ENCODE assay signal across 1 cellular context in the genomic region with DNA sequence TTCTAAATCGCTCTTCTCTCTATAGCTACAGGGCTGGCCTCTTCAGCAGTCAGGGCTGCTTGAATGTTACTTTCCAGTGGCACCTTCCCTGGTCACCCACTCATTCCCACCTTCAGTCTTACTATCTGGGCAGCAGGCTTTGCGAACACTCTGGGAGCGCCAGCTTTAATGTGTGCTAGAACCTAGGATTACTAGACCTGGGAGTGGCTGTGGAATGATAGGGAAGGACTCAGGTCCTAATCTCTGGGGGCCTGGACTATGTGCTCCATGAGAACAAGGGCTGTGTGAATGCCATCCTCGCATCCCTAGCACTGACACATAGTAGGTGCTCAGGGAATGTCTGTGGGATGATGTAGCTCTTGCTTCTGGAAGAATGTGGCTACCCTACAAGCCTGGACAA.
TF ChIP-seq lines count a peak whose summit lies in the region.

No MANE protein-coding gene starts in this region.

TF ChIP-seq in A549, 52 proteins besides CTCF, POLR2A, EP300 and RAD21 (continued from another document):
- TF ChIP-seq EHF (CRISPR knock-in tag; IDR thresholded peaks at IDR 0.05) (no peak), ESRRA (IDR thresholded peaks at IDR 0.05; ENCODE audit: borderline replicate concordance, low read length) (no peak), FOXS1 (CRISPR knock-in tag; IDR thresholded peaks at IDR 0.05) (no peak), RCOR1 (IDR thresholded peaks at IDR 0.05; ENCODE audit: low read depth, low read length) (no peak), TFCP2L1 (CRISPR knock-in tag; IDR thresholded peaks at IDR 0.05) (no peak), JUNB (IDR thresholded peaks at IDR 0.05) (no peak), NR3C1 (IDR thresholded peaks at IDR 0.05) (no peak), KDM1A (IDR thresholded peaks at IDR 0.05; ENCODE audit: low read depth) (no peak), FOSB (CRISPR knock-in tag; IDR thresholded peaks at IDR 0.05) (no peak), MAFK (IDR thresholded peaks at IDR 0.05; ENCODE audit: partially characterized antibody) (no peak), GATA3 (IDR thresholded peaks at IDR 0.05; ENCODE audit: borderline replicate concordance) (no peak), RNF2 (IDR thresholded peaks at IDR 0.05; ENCODE audit: borderline replicate concordance, low read depth) (no peak), ZSCAN20 (CRISPR knock-in tag; IDR thresholded peaks at IDR 0.05) (no peak)
- TF ChIP-seq, protein P1, sequence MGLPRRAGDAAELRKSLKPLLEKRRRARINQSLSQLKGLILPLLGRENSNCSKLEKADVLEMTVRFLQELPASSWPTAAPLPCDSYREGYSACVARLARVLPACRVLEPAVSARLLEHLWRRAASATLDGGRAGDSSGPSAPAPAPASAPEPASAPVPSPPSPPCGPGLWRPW (IDR thresholded peaks at IDR 0.05), result no peak
- TF ChIP-seq, protein P2, sequence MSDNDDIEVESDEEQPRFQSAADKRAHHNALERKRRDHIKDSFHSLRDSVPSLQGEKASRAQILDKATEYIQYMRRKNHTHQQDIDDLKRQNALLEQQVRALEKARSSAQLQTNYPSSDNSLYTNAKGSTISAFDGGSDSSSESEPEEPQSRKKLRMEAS (IDR thresholded peaks at IDR 0.05), result no peak
- TF ChIP-seq, protein P3, sequence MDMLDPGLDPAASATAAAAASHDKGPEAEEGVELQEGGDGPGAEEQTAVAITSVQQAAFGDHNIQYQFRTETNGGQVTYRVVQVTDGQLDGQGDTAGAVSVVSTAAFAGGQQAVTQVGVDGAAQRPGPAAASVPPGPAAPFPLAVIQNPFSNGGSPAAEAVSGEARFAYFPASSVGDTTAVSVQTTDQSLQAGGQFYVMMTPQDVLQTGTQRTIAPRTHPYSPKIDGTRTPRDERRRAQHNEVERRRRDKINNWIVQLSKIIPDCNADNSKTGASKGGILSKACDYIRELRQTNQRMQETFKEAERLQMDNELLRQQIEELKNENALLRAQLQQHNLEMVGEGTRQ (IDR thresholded peaks at IDR 0.05), result no peak
- TF ChIP-seq, protein P4, sequence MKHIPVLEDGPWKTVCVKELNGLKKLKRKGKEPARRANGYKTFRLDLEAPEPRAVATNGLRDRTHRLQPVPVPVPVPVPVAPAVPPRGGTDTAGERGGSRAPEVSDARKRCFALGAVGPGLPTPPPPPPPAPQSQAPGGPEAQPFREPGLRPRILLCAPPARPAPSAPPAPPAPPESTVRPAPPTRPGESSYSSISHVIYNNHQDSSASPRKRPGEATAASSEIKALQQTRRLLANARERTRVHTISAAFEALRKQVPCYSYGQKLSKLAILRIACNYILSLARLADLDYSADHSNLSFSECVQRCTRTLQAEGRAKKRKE (CRISPR knock-in tag; IDR thresholded peaks at IDR 0.05; ENCODE audit: low read depth), result no peak
- TF ChIP-seq, protein P5, sequence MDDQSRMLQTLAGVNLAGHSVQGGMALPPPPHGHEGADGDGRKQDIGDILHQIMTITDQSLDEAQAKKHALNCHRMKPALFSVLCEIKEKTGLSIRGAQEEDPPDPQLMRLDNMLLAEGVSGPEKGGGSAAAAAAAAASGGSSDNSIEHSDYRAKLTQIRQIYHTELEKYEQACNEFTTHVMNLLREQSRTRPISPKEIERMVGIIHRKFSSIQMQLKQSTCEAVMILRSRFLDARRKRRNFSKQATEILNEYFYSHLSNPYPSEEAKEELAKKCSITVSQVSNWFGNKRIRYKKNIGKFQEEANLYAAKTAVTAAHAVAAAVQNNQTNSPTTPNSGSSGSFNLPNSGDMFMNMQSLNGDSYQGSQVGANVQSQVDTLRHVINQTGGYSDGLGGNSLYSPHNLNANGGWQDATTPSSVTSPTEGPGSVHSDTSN (IDR thresholded peaks at IDR 0.05), result no peak
